Comparison of ENCODE assay signal across 8 cellular contexts in the genomic region with DNA sequence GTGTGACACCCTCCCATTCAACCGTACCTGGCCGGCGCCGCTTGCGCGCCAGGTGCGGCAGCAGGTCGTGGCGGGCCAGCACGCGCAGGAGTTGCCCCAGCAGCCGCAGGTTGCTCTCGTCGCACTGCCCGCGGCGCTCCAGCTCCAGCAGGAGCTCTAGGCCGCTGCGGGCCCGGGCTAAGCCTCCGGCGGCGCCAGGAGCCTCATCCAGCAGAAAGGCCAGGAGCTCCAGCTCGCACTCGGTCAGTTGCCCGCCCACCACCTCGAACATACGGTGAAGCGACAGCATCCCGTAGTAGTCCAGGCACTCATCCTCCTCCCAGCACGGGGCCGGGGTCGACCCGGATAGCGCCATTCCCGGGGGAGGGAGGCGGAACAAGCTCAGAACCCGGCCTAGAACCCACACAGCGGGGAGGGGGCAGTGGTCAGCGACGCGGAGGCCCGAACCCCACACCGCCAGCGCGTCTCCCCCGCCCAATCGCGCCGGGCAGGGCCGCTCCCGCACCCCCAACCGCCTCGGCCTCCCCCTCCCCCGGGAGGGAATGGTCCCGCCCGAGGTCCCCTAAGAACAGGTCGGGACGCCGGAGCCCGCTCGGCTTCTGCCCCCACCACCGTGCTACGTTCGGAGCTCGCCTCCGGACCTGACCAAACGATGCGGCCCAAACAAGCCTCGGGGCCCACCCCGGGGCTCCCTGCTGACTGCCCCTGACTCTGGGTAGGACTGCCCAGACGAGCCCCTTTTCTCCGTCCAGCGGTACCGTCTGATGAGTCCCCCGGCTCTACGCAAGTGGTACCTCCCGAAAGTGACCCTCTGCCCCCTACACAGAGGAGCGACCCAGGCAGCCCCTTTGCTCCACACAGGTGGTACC. TPM values are rescaled to one million over a fixed set of nuclear protein-coding genes. Genes with fewer than 3 reads are reported as not detected.
DNase-seq lines count a peak whose midpoint lies in the region; ATAC-seq and TF ChIP-seq lines count a peak whose summit lies in the region.

No MANE protein-coding gene starts in this region.

- H3K9me3 Mint-ChIP-seq in activated naive CD8-positive, alpha-beta T cell treated with anti-CD3 and anti-CD28 coated beads, Interleukin-2, amount 10 ng/mL, durations not matched to agents 7 days and 5 days = no peaks in the 10 kb centered on the region

- no peak for ATAC-seq in activated naive CD8-positive, alpha-beta T cell treated with anti-CD3 and anti-CD28 coated beads, Interleukin-2, amount 10 ng/mL, durations not matched to agents 7 days and 5 days (ENCODE audit: low read depth)
- ATAC-seq in HG02763 (IDR thresholded peaks at IDR 0.05; ENCODE audit: unreplicated experiment) = no peak

- H3K36me3 Mint-ChIP-seq in activated naive CD8-positive, alpha-beta T cell treated with anti-CD3 and anti-CD28 coated beads, Interleukin-2, amount 10 ng/mL, durations not matched to agents 7 days and 5 days = peaks cover 31% of the 10 kb centered on the region

- intact Hi-C loops in left ventricle myocardium inferior (cut with micrococcal nuclease) (no loop called here), posterior vena cava (cut with DNase I) (no loop called here)

- H3K4me1 Mint-ChIP-seq in activated naive CD8-positive, alpha-beta T cell treated with anti-CD3 and anti-CD28 coated beads, Interleukin-2, amount 10 ng/mL, durations not matched to agents 7 days and 5 days = peaks cover 55% of the 10 kb centered on the region

- H3K4me3 ChIP-seq in left ventricle myocardium inferior = peak overlapping the region; percentile 92

- peak; percentile 78 for DNase-seq in DMS53 (lab: John Stamatoyannopoulos, UW)
- peak; percentile 44 for DNase-seq in HEK293T (ENCODE audit: extremely low spot score)
- peak; percentile 65 to 87 for DNase-seq in NCI-H526 (lab: John Stamatoyannopoulos, UW)
- peak; percentile 66 for DNase-seq in activated naive CD8-positive, alpha-beta T cell treated with anti-CD3 and anti-CD28 coated beads, Interleukin-2, amount 10 ng/mL, durations not matched to agents 7 days and 5 days
- peak; percentile 46 for DNase-seq in left ventricle myocardium inferior
- peak; percentile 85 for DNase-seq in posterior vena cava (ENCODE audit: low spot score)
- no peak for DNase-seq in Kasumi-1 (lab: John Stamatoyannopoulos, UW)

- TF ChIP-seq CTCF in left ventricle myocardium inferior (IDR thresholded peaks at IDR 0.05; ENCODE audit: borderline replicate concordance) = no peak

- H3K9me3 ChIP-seq in left ventricle myocardium inferior (replicated peaks) = no peaks in the 10 kb centered on the region

- H3K27me3 ChIP-seq in left ventricle myocardium inferior (ENCODE audit: low read depth) = no peaks in the 10 kb centered on the region

- peak overlapping the region; percentile 95 for H3K27ac Mint-ChIP-seq in activated naive CD8-positive, alpha-beta T cell treated with anti-CD3 and anti-CD28 coated beads, Interleukin-2, amount 10 ng/mL, durations not matched to agents 7 days and 5 days

- CTCF ChIA-PET in HEK293T (lab: Yijun Ruan, JAX) = interaction anchor here (0.6 to 0.8 kb wide), 2 partner anchors 11 to 222 kb away, joined by 3 to 4 read pairs; no protein-coding TSS in a partner anchor

- H3K27ac ChIP-seq in left ventricle myocardium inferior (replicated peaks) = peak overlapping the region; percentile 84

- POLR2A ChIA-PET in HEK293T (lab: Yijun Ruan, JAX) = interaction anchor here (0.8 to 2.7 kb wide), 3 partner anchors 13 to 26 kb away, joined by 3 to 18 read pairs (median 3); a partner anchor contains a TSS
- POLR2A ChIA-PET in activated naive CD8-positive, alpha-beta T cell treated with anti-CD3 and anti-CD28 coated beads, Interleukin-2, amount 10 ng/mL, durations not matched to agents 7 days and 5 days (lab: Charles Lee) = interaction anchor here (0.8 to 2.2 kb wide), 9 partner anchors 9 to 85 kb away, joined by 3 to 14 read pairs (median 3); a partner anchor contains a TSS

- peaks cover 29% of the 10 kb centered on the region for H3K36me3 ChIP-seq in left ventricle myocardium inferior

- peak overlapping the region; percentile 93 for H3K4me3 Mint-ChIP-seq in activated naive CD8-positive, alpha-beta T cell treated with anti-CD3 and anti-CD28 coated beads, Interleukin-2, amount 10 ng/mL, durations not matched to agents 7 days and 5 days

- peaks cover 60% of the 10 kb centered on the region for H3K4me1 ChIP-seq in left ventricle myocardium inferior

- H3K27me3 Mint-ChIP-seq in activated naive CD8-positive, alpha-beta T cell treated with anti-CD3 and anti-CD28 coated beads, Interleukin-2, amount 10 ng/mL, durations not matched to agents 7 days and 5 days = no peaks in the 10 kb centered on the region

TF ChIP-seq in HEK293T, 16 proteins besides CTCF, POLR2A, EP300 and RAD21:
- TF ChIP-seq BHLHE40 (IDR thresholded peaks at IDR 0.05; ENCODE audit: borderline replicate concordance) (peak; percentile 65; the same call in 1 of the 2 replicates), SUZ12 (IDR thresholded peaks at IDR 0.05) (no peak)
TF ChIP-seq in HEK293T: peak in this region for 1.

RNA-seq across cellular contexts. Expression of a gene that starts 0.6 kb away (rescaled TPM):
- total RNA-seq in activated naive CD8-positive, alpha-beta T cell treated with anti-CD3 and anti-CD28 coated beads, Interleukin-2, amount 10 ng/mL, durations not matched to agents 7 days and 5 days = 10 to 100 TPM; 41.3 to 42.2 TPM
- total RNA-seq in left ventricle myocardium inferior = 15.8 TPM
- 10 to 100 TPM; 12.2 to 13.0 TPM for total RNA-seq in posterior vena cava

RNA-seq across cellular contexts. Expression of a gene that starts 3.2 kb away (rescaled TPM):
- 10 to 100 TPM; 19.6 to 20.6 TPM for total RNA-seq in activated naive CD8-positive, alpha-beta T cell treated with anti-CD3 and anti-CD28 coated beads, Interleukin-2, amount 10 ng/mL, durations not matched to agents 7 days and 5 days
- total RNA-seq in left ventricle myocardium inferior (5.9 TPM), posterior vena cava (1 to 10 TPM; 8.2 to 8.7 TPM)

RNA-seq across cellular contexts. Expression of a gene that starts 25.5 kb away (rescaled TPM):
- 10 to 100 TPM; 41.0 to 42.2 TPM for total RNA-seq in activated naive CD8-positive, alpha-beta T cell treated with anti-CD3 and anti-CD28 coated beads, Interleukin-2, amount 10 ng/mL, durations not matched to agents 7 days and 5 days
- total RNA-seq in left ventricle myocardium inferior = 37.6 TPM
- 10 to 100 TPM; 29.2 to 35.1 TPM for total RNA-seq in posterior vena cava

RNA-seq across cellular contexts. Expression of a gene that starts 38.0 kb away (rescaled TPM):
- 10 to 100 TPM; 51.1 to 57.5 TPM for total RNA-seq in activated naive CD8-positive, alpha-beta T cell treated with anti-CD3 and anti-CD28 coated beads, Interleukin-2, amount 10 ng/mL, durations not matched to agents 7 days and 5 days
- total RNA-seq in left ventricle myocardium inferior (33.5 TPM), posterior vena cava (10 to 100 TPM; 47.9 to 54.5 TPM)

RNA-seq across cellular contexts. Expression of a gene that starts 52.2 kb away (rescaled TPM):
- total RNA-seq in activated naive CD8-positive, alpha-beta T cell treated with anti-CD3 and anti-CD28 coated beads, Interleukin-2, amount 10 ng/mL, durations not matched to agents 7 days and 5 days = 10 to 100 TPM; 84.4 to 92.2 TPM
- total RNA-seq in left ventricle myocardium inferior = 33.3 TPM
- total RNA-seq in posterior vena cava = 10 to 100 TPM; 57.7 to 79.0 TPM

Comparison
In these comparisons a context has a peak if more than half of its experiments do, and no peak if none do; other contexts are left out.
1. DNase-seq: peak in DMS53 (single experiment), HEK293T (single experiment), NCI-H526 (2 of 2), activated naive CD8-positive, alpha-beta T cell treated with anti-CD3 and anti-CD28 coated beads, Interleukin-2, amount 10 ng/mL, durations not matched to agents 7 days and 5 days (single experiment), left ventricle myocardium inferior (single experiment) and posterior vena cava (single experiment); none in Kasumi-1 (0 of 2).